ENCODE assay signal across 9 cellular contexts in genomic region chr13:70960841-70961443, GRCh38.
A peak's percentile ranks its signal among the peaks of the same experiment; 100 is the strongest.
DNase-seq lines count a peak whose midpoint lies in the region; ATAC-seq and TF ChIP-seq lines count a peak whose summit lies in the region.
"Had no signal": no experiment of that assay in that cellular context is flagged by ENCODE, and none has a peak within 500 bp of the region (broad histone marks: within the 10 kb centered on the region; RNA-seq: fewer than 3 reads in every experiment).

No MANE protein-coding gene starts in this region.

- H3K4me3 Mint-ChIP-seq in nephron progenitor cell, result no peak overlapping the region
- no peak overlapping the region for H3K4me3 Mint-ChIP-seq in activated CD4-positive, alpha-beta T cell treated with anti-CD3 and anti-CD28 coated beads for 36 hours
- H3K4me3 Mint-ChIP-seq: stimulated activated naive CD8-positive, alpha-beta T cell treated with anti-CD3 and anti-CD28 coated beads, Interleukin-15, Interleukin-2, amounts not matched to agents 100 ng/mL and 50 ng/mL, for 24 hours had no signal

- no peaks in the 10 kb centered on the region for H3K27me3 Mint-ChIP-seq in nephron progenitor cell (ENCODE audit: low read depth, poor library complexity)
- H3K27me3 Mint-ChIP-seq in activated CD4-positive, alpha-beta T cell treated with anti-CD3 and anti-CD28 coated beads for 36 hours, result no peaks in the 10 kb centered on the region
- H3K27me3 Mint-ChIP-seq: stimulated activated naive CD8-positive, alpha-beta T cell treated with anti-CD3 and anti-CD28 coated beads, Interleukin-15, Interleukin-2, amounts not matched to agents 100 ng/mL and 50 ng/mL, for 24 hours had no signal

- intact Hi-C loops in activated CD4-positive, alpha-beta T cell treated with anti-CD3 and anti-CD28 coated beads for 36 hours (cut with DNase I, micrococcal nuclease), result loop anchor here in 1 of 2 experiments (1.0 kb wide), 1 partner anchor 918 kb away; no protein-coding TSS in a partner anchor

- no peaks in the 10 kb centered on the region for H3K4me1 Mint-ChIP-seq in nephron progenitor cell
- no peaks in the 10 kb centered on the region for H3K4me1 Mint-ChIP-seq in activated CD4-positive, alpha-beta T cell treated with anti-CD3 and anti-CD28 coated beads for 36 hours

- no peak overlapping the region for H3K4me3 ChIP-seq in cardiac fibroblast (replicated peaks in 1 of 2; ENCODE audit: low read depth in 2 of 2, low read length in 2 of 2)

- no peak overlapping the region for H3K27ac Mint-ChIP-seq in nephron progenitor cell
- no peak overlapping the region for H3K27ac Mint-ChIP-seq in activated CD4-positive, alpha-beta T cell treated with anti-CD3 and anti-CD28 coated beads for 36 hours
- H3K27ac Mint-ChIP-seq: stimulated activated naive CD8-positive, alpha-beta T cell treated with anti-CD3 and anti-CD28 coated beads, Interleukin-15, Interleukin-2, amounts not matched to agents 100 ng/mL and 50 ng/mL, for 24 hours had no signal

- CTCF ChIA-PET in activated CD4-positive, alpha-beta T cell treated with anti-CD3 and anti-CD28 coated beads for 36 hours (lab: Charles Lee), result interaction anchor here (0.8 to 1.2 kb wide), 3 partner anchors 11 to 21 kb away, joined by 3 to 10 read pairs (median 3); no protein-coding TSS in a partner anchor

- H3K36me3 Mint-ChIP-seq in nephron progenitor cell (ENCODE audit: low read depth), result no peaks in the 10 kb centered on the region
- H3K36me3 Mint-ChIP-seq in activated CD4-positive, alpha-beta T cell treated with anti-CD3 and anti-CD28 coated beads for 36 hours (ENCODE audit: low read depth), result no peaks in the 10 kb centered on the region

- POLR2A ChIA-PET in activated CD4-positive, alpha-beta T cell treated with anti-CD3 and anti-CD28 coated beads for 36 hours (lab: Charles Lee), result no interaction called here

- DNase-seq in A172 (ENCODE audit: low spot score) (peak; percentile 16), NCI-H2171 (lab: John Stamatoyannopoulos, UW) (peak; percentile 42), cardiac fibroblast (ENCODE audit: low read depth in 2 of 2) (peak; percentile 48 to 59), nephron progenitor cell (no peak), NCI-H146 treated with DMSO at 0.1 percent for 48 hours (lab: John Stamatoyannopoulos, UW; ENCODE audit: unreplicated experiment) (no peak)
- DNase-seq in activated CD4-positive, alpha-beta T cell treated with anti-CD3 and anti-CD28 coated beads for 36 hours, result no peak

- TF ChIP-seq CTCF in cardiac fibroblast (IDR thresholded peaks at IDR 0.05; ENCODE audit: low read depth, low read length) (peak; percentile 55), nephron progenitor cell (IDR thresholded peaks at IDR 0.05) (peak; percentile 67)

- ATAC-seq in GM18858 (IDR thresholded peaks at IDR 0.05; ENCODE audit: unreplicated experiment) (peak; percentile 50), HG03520 (IDR thresholded peaks at IDR 0.05; ENCODE audit: unreplicated experiment) (no peak)
- ATAC-seq in activated CD4-positive, alpha-beta T cell treated with anti-CD3 and anti-CD28 coated beads for 36 hours, result no peak

- no peaks in the 10 kb centered on the region for H3K9me3 Mint-ChIP-seq in nephron progenitor cell
- no peaks in the 10 kb centered on the region for H3K9me3 Mint-ChIP-seq in activated CD4-positive, alpha-beta T cell treated with anti-CD3 and anti-CD28 coated beads for 36 hours (ENCODE audit: low read depth)
- H3K9me3 Mint-ChIP-seq: stimulated activated naive CD8-positive, alpha-beta T cell treated with anti-CD3 and anti-CD28 coated beads, Interleukin-15, Interleukin-2, amounts not matched to agents 100 ng/mL and 50 ng/mL, for 24 hours had no signal

Comparison
In these comparisons a context has a peak if more than half of its experiments do, and no peak if none do; other contexts are left out.
1. DNase-seq: peak in A172 (single experiment), NCI-H2171 (single experiment) and cardiac fibroblast (2 of 2); none in nephron progenitor cell (single experiment), activated CD4-positive, alpha-beta T cell treated with anti-CD3 and anti-CD28 coated beads for 36 hours (single experiment) and NCI-H146 treated with DMSO at 0.1 percent for 48 hours (single experiment).